In the genomic region with DNA sequence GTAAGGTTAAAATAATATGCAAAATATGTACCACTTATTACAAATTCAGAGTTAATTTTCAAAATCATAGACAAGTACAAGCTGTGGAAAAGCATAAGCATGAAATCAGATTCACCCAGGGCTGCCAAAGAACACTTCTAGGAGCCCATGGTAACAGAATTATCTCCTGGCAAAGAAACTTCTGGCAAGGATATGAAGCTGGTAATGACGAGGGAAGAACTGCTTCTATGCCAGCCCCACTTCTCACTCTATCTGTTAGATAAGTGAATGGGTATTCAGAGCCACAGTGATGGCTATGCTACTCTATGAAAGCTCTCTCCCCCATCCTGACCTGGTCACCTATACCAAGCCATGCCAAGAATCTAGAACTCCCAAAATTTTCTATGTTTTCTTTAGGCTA, we compare ENCODE assay signal across 16 cellular contexts. TPM values are rescaled to one million over a fixed set of nuclear protein-coding genes. Genes with fewer than 3 reads are reported as not detected.
"Had no signal": no experiment of that assay in that cellular context is flagged by ENCODE, and none has a peak within 500 bp of the region (broad histone marks: within the 10 kb centered on the region; RNA-seq: fewer than 3 reads in every experiment).

No MANE protein-coding gene starts in this region.

- ATAC-seq: effector memory CD8-positive, alpha-beta T cell; naive thymus-derived CD8-positive, alpha-beta T cell; pancreas; T-helper 17 cell had no signal

- H3K27ac ChIP-seq: esophagus squamous epithelium, pancreas, thyroid gland, WERI-Rb-1 had no signal

- H3K36me3 ChIP-seq: esophagus squamous epithelium, pancreas, thyroid gland, WERI-Rb-1 had no signal

- H3K27me3 ChIP-seq: esophagus squamous epithelium, pancreas, thyroid gland had no signal

- H3K4me1 ChIP-seq: esophagus squamous epithelium, pancreas, thyroid gland had no signal

- H3K4me3 ChIP-seq: esophagus squamous epithelium, pancreas, thyroid gland had no signal

- DNase-seq: activated CD4-positive, alpha-beta T cell treated with anti-CD3 and anti-CD28 coated beads for 1 hour; activated CD4-positive, alpha-beta T cell treated with anti-CD3 and anti-CD28 coated beads, Interleukin-2, amount 50 U/mL, for 4 hours; activated gamma-delta T cell; effector memory CD8-positive, alpha-beta T cell; esophagus squamous epithelium; mesenchymal stem cell; naive thymus-derived CD8-positive, alpha-beta T cell; pancreas; stimulated activated CD4-positive, alpha-beta T cell treated with anti-CD3 and anti-CD28 coated beads, Interleukin-12 subunit alpha, Interleukin-12 subunit beta, amount 100 ng/mL, for 4 hours; stimulated activated CD4-positive, alpha-beta T cell treated with anti-CD3 and anti-CD28 coated beads, Interleukin-1b, Interleukin-23, amount 100 ng/mL, for 48 hours; stimulated activated CD8-positive, alpha-beta memory T cell treated with anti-CD3 and anti-CD28 coated beads, Interleukin-4, amount 100 ng/mL, for 48 hours; stimulated activated naive CD4-positive, alpha-beta T cell; T-helper 17 cell; thyroid gland; WERI-Rb-1 had no signal

- H3K9me3 ChIP-seq: esophagus squamous epithelium, thyroid gland had no signal

RNA-seq across cellular contexts. Expression of a gene that starts 36.9 kb away (rescaled TPM):
- total RNA-seq: activated CD8-positive, alpha-beta memory T cell treated with anti-CD3 and anti-CD28 coated beads for 36 hours; naive thymus-derived CD8-positive, alpha-beta T cell; T-helper 17 cell had no signal
- polyA plus RNA-seq: naive thymus-derived CD8-positive, alpha-beta T cell had no signal
